1 cellular context compared by ENCODE assay signal in the genomic region with DNA sequence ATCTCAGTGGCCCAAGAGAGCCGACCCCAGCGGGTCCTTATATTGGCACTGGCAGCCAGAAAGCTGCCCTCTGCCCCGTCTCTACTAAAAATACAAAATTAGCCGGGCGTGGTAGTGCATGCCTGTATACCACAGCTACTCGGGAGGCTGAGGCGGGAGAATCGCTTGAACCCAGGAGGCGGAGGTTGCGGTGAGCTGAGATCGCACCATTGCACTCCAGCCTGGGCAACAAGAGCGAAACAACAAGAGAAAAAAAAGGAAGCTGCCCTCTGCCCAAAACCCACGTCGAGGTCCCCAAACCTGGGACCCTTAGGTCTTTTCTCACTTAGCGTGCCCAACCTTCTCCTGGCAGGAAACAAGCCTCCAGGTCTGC.
TF ChIP-seq lines count a peak whose summit lies in the region.

No MANE protein-coding gene starts in this region.

TF ChIP-seq in HepG2, 621 proteins besides CTCF, POLR2A, EP300 and RAD21:
- peak; percentile 71 for TF ChIP-seq ZBTB38 (CRISPR knock-in tag; IDR thresholded peaks at IDR 0.05)
- TF ChIP-seq ZNF883 (CRISPR knock-in tag; IDR thresholded peaks at IDR 0.05; ENCODE audit: not compliant biosample characterization) = peak; percentile 8
TF ChIP-seq in HepG2: peak in this region for 2; not testable (repeated sequence) for 619.
